10 cellular contexts compared by ENCODE assay signal in the genomic region with DNA sequence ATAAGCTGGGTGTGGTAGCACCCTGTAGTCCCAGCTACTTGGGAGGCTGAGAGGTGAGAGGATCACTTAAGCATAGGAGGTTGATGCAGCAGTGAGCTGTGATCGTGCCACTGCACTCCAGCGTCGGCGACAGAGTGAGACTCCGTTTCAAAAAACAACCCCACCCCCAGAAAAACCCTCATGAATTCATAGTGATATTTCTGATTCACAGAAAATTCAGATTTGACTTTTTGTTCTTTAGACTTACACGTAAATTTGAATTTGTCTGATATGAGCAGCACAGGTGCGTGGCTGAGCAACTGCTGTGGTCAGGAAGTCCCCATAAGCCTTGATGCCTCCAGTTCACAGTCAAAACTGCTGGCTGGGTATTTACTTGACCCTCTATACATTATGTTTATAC. TPM values are rescaled to one million over a fixed set of nuclear protein-coding genes. Genes with fewer than 3 reads are reported as not detected.
DNase-seq lines count a peak whose midpoint lies in the region; ATAC-seq, FAIRE-seq and TF ChIP-seq lines count a peak whose summit lies in the region.
"Had no signal": no experiment of that assay in that cellular context is flagged by ENCODE, and none has a peak within 500 bp of the region (broad histone marks: within the 10 kb centered on the region; RNA-seq: fewer than 3 reads in every experiment).

No MANE protein-coding gene starts in this region.

- H3K27ac ChIP-seq in DOHH2 (ENCODE audit: low read depth, low read length) = peak overlapping the region; percentile 86
- H3K27ac ChIP-seq in kidney (ENCODE audit: low read depth in 2 of 2, low read length in 2 of 2) = no peak overlapping the region
- H3K27ac ChIP-seq: breast epithelium had no signal

- H3K27me3 ChIP-seq in DOHH2 (ENCODE audit: control insufficient read depth, low read length) = no peaks in the 10 kb centered on the region
- H3K27me3 ChIP-seq: breast epithelium had no signal

- peak overlapping the region; percentile 57 for H3K4me3 ChIP-seq in DOHH2 (ENCODE audit: low read length)
- no peak overlapping the region for H3K4me3 ChIP-seq in kidney (ENCODE audit: low read length in 2 of 2)
- H3K4me3 ChIP-seq: breast epithelium had no signal

- peak; percentile 8 for DNase-seq in activated T-helper 9 cell treated with anti-CD3 and anti-CD28 coated beads, Interleukin-2, amount 50 U/mL, for 16 hours (ENCODE audit: low read depth)
- DNase-seq in kidney = no peak
- DNase-seq in dedifferentiated amniotic fluid mesenchymal stem cell (ENCODE audit: extremely low spot score) = no peak
- no peak for DNase-seq in NCI-H1436 (lab: John Stamatoyannopoulos, UW)
- no peak for DNase-seq in hippocampal formation (lab: John Stamatoyannopoulos, UW)
- DNase-seq: MV-4-11 had no signal

- TF ChIP-seq CTCF in DOHH2 (IDR thresholded peaks at IDR 0.05; ENCODE audit: low read depth, low read length, poor library complexity, severe bottlenecking) (no peak), kidney (IDR thresholded peaks at IDR 0.05; ENCODE audit: borderline replicate concordance, extremely low read depth, insufficient read depth) (no peak)

- no peaks in the 10 kb centered on the region for H3K36me3 ChIP-seq in DOHH2 (ENCODE audit: control insufficient read depth, low read length)
- no peaks in the 10 kb centered on the region for H3K36me3 ChIP-seq in kidney (ENCODE audit: control insufficient read depth in 1 of 2, insufficient read depth in 2 of 2, low read length in 2 of 2)
- H3K36me3 ChIP-seq: breast epithelium had no signal

- H3K4me2 ChIP-seq in DOHH2 (ENCODE audit: low read length) = peak overlapping the region; percentile 72

- no peak for FAIRE-seq in kidney (lab: Jason Lieb, UNC)

- no peaks in the 10 kb centered on the region for H4K20me1 ChIP-seq in DOHH2 (ENCODE audit: control insufficient read depth, insufficient read depth, low read depth, low read length)

- intact Hi-C loops in kidney (cut with DNase I) = no loop called here

- no peak overlapping the region for H3K9ac ChIP-seq in kidney (ENCODE audit: low read length in 2 of 2)

- H3F3A ChIP-seq in DOHH2 (ENCODE audit: control insufficient read depth, insufficient read depth) = peaks cover 10% of the 10 kb centered on the region; the same call in 1 of the 2 replicates

- ATAC-seq in GM19397 (IDR thresholded peaks at IDR 0.05; ENCODE audit: unreplicated experiment) (peak; percentile 86), HG03196 (IDR thresholded peaks at IDR 0.05; ENCODE audit: unreplicated experiment) (peak; percentile 92)

- no peaks in the 10 kb centered on the region for H3K79me2 ChIP-seq in DOHH2 (ENCODE audit: control insufficient read depth, low read length)

- no peaks in the 10 kb centered on the region for H3K9me2 ChIP-seq in DOHH2 (replicated peaks; ENCODE audit: control insufficient read depth, low read length)

- H3K9me3 ChIP-seq in DOHH2 (ENCODE audit: control insufficient read depth, insufficient read depth, low read length) = no peaks in the 10 kb centered on the region
- H3K9me3 ChIP-seq in kidney (ENCODE audit: control insufficient read depth in 1 of 2, low read length in 2 of 2) = peaks cover 0 to 7% of the 10 kb centered on the region in 2 donors

- H3K4me1 ChIP-seq in DOHH2 (ENCODE audit: control insufficient read depth, low read length) = peaks cover 37% of the 10 kb centered on the region
- H3K4me1 ChIP-seq in kidney (ENCODE audit: control insufficient read depth in 1 of 2, insufficient read depth in 1 of 2, low read depth in 1 of 2, low read length in 2 of 2) = no peaks in the 10 kb centered on the region
- H3K4me1 ChIP-seq: breast epithelium had no signal

RNA-seq across cellular contexts. Expression of a gene that starts 10.0 kb away (rescaled TPM):
- 32.4 TPM for total RNA-seq in kidney
- polyA plus RNA-seq in kidney (ENCODE audit: insufficient read depth, low read depth, low replicate concordance) = 6.6 TPM
